ENCODE assay signal across 19 cellular contexts in genomic region chr10:91629715-91630549, GRCh38. TPM values are rescaled to one million over a fixed set of nuclear protein-coding genes. Genes with fewer than 3 reads are reported as not detected.
DNase-seq lines count a peak whose midpoint lies in the region; FAIRE-seq and TF ChIP-seq lines count a peak whose summit lies in the region.
"Had no signal": no experiment of that assay in that cellular context is flagged by ENCODE, and none has a peak within 500 bp of the region (broad histone marks: within the 10 kb centered on the region; RNA-seq: fewer than 3 reads in every experiment).

No MANE protein-coding gene starts in this region.

- peaks cover 33 to 50% of the 10 kb centered on the region in 2 donors for H3K36me3 ChIP-seq in ascending aorta
- no peaks in the 10 kb centered on the region for H3K36me3 ChIP-seq in hepatocyte (replicated peaks; ENCODE audit: insufficient read depth, low read depth)
- peaks cover 0 to 37% (median 12%) of the 10 kb centered on the region in 4 donors for H3K36me3 ChIP-seq in sigmoid colon
- H3K36me3 ChIP-seq: BLaER1 had no signal

- no peak for FAIRE-seq in GM12891 (lab: Jason Lieb, UNC)
- FAIRE-seq in H54 (lab: Jason Lieb, UNC), result no peak
- FAIRE-seq: GM12878 had no signal

- H3K4me1 ChIP-seq in ascending aorta, result peaks cover 2 to 6% of the 10 kb centered on the region in 2 donors
- peaks cover 4% of the 10 kb centered on the region for H3K4me1 ChIP-seq in hepatocyte (ENCODE audit: insufficient read depth)
- peaks cover 0 to 66% (median 49%) of the 10 kb centered on the region in 4 donors for H3K4me1 ChIP-seq in sigmoid colon
- H3K4me1 ChIP-seq: BLaER1 had no signal

- H3K4me3 Mint-ChIP-seq in HFFc6, result peak overlapping the region; percentile 97
- H3K4me3 Mint-ChIP-seq: activated T-helper 1 cell treated with anti-CD3 and anti-CD28 coated beads, Interleukin-12 subunit alpha, Interleukin-12 subunit beta, Interleukin-2, Interleukin-4 antibody, amounts not matched to agents 30 ng/mL and 10 ng/mL and 1 ng/mL, durations not matched to agents 14 hours and 24 hours and 36 hours had no signal

- no peak for TF ChIP-seq EP300 in sigmoid colon (IDR thresholded peaks at IDR 0.05)

- TF ChIP-seq POLR2A in sigmoid colon (IDR thresholded peaks at IDR 0.05), result no peak
- TF ChIP-seq POLR2A in GM12891 (IDR thresholded peaks at IDR 0.05; ENCODE audit: low read depth, low read length), result no peak
- TF ChIP-seq POLR2A in H54 (IDR thresholded peaks at IDR 0.05; ENCODE audit: low read depth, low read length), result no peak

- H2AFZ ChIP-seq in hepatocyte, result no peak overlapping the region
- H2AFZ ChIP-seq: parathyroid adenoma had no signal

- WGBS in hepatocyte (ENCODE audit: low lambda C conversion rate, missing lambda C conversion rate), result 95% methylated on average over 11 of the region's 11 CpGs
- 92 to 94% methylated on average over 11 of the region's 11 CpGs for WGBS in sigmoid colon, 2 donors

- H3K79me2 ChIP-seq in hepatocyte, result no peaks in the 10 kb centered on the region
- H3K79me2 ChIP-seq: parathyroid adenoma had no signal

- peaks cover 53% of the 10 kb centered on the region for H3K36me3 Mint-ChIP-seq in HFFc6 (ENCODE audit: low read depth)

- H3K27ac ChIP-seq in ascending aorta (peak overlapping the region; percentile 76 to 82), hepatocyte (no peak overlapping the region), sigmoid colon (peak overlapping the region; percentile 20 to 93 (median 86))
- H3K27ac ChIP-seq: BLaER1, parathyroid adenoma had no signal

- DNase-seq in HFFc6, result no peak
- no peak for DNase-seq in ascending aorta (ENCODE audit: low spot score in 2 of 2)
- DNase-seq in hepatocyte (ENCODE audit: low spot score), result no peak
- DNase-seq in sigmoid colon, result no peak
- no peak for DNase-seq in GM12891 (ENCODE audit: insufficient read length, low spot score)
- no peak for DNase-seq in H54 (ENCODE audit: insufficient read length, low spot score)
- DNase-seq in RPMI8226, result no peak
- no peak for DNase-seq in SHP77 treated with DMSO at 0.1 percent for 48 hours (lab: John Stamatoyannopoulos, UW)
- DNase-seq: anterior cingulate cortex; effector memory CD4-positive, alpha-beta T cell; hippocampal formation; mesenchymal stem cell; NCI-H187; T1000 had no signal

- no peaks in the 10 kb centered on the region; the same call in 1 of the 2 replicates for H3K9me3 Mint-ChIP-seq in HFFc6
- H3K9me3 Mint-ChIP-seq: activated T-helper 1 cell treated with anti-CD3 and anti-CD28 coated beads, Interleukin-12 subunit alpha, Interleukin-12 subunit beta, Interleukin-2, Interleukin-4 antibody, amounts not matched to agents 30 ng/mL and 10 ng/mL and 1 ng/mL, durations not matched to agents 14 hours and 24 hours and 36 hours had no signal

- H3K9me2 ChIP-seq in hepatocyte (replicated peaks; ENCODE audit: insufficient read depth), result no peaks in the 10 kb centered on the region

- no peak for TF ChIP-seq CTCF in HFFc6 (IDR thresholded peaks at IDR 0.05)
- TF ChIP-seq CTCF in ascending aorta (IDR thresholded peaks at IDR 0.05), result no peak
- TF ChIP-seq CTCF in hepatocyte (IDR thresholded peaks at IDR 0.05; ENCODE audit: poor library complexity), result no peak
- TF ChIP-seq CTCF in sigmoid colon (IDR thresholded peaks at IDR 0.05), result no peak

- intact Hi-C loops in ascending aorta (cut with DNase I) (loop anchor here (5.0 kb wide), 2 partner anchors 118 to 292 kb away; partner anchors contain the start of gene BTAF1), sigmoid colon (cut with DNase I) (loop anchor here (5.0 to 10.0 kb wide), 3 partner anchors 165 to 465 kb away; partner anchors contain the start of genes FGFBP3 and TNKS2)

- H3K4me3 ChIP-seq in ascending aorta, result peak overlapping the region; percentile 76 to 84
- no peak overlapping the region for H3K4me3 ChIP-seq in hepatocyte
- H3K4me3 ChIP-seq in sigmoid colon, result peak overlapping the region in 2 of 4 donors; percentile 23 to 57
- H3K4me3 ChIP-seq: BLaER1, GM12878 had no signal

- no peaks in the 10 kb centered on the region for H3K9me3 ChIP-seq in ascending aorta
- H3K9me3 ChIP-seq in hepatocyte (ENCODE audit: low read depth), result no peaks in the 10 kb centered on the region
- no peaks in the 10 kb centered on the region for H3K9me3 ChIP-seq in sigmoid colon

- H4K20me1 ChIP-seq in hepatocyte (ENCODE audit: insufficient read depth, poor library complexity, severe bottlenecking), result no peaks in the 10 kb centered on the region
- H4K20me1 ChIP-seq: BLaER1 had no signal

- H3K4me2 ChIP-seq in hepatocyte, result peak overlapping the region; percentile 55
- H3K4me2 ChIP-seq: BLaER1 had no signal

- H3K4me1 Mint-ChIP-seq in HFFc6 (ENCODE audit: low read depth), result peaks cover 78% of the 10 kb centered on the region

- H3K27me3 ChIP-seq in ascending aorta (no peaks in the 10 kb centered on the region), hepatocyte (no peaks in the 10 kb centered on the region), sigmoid colon (no peaks in the 10 kb centered on the region)
- H3K27me3 ChIP-seq: BLaER1 had no signal

- no peak overlapping the region for H3K27ac Mint-ChIP-seq in HFFc6
- H3K27ac Mint-ChIP-seq: activated T-helper 1 cell treated with anti-CD3 and anti-CD28 coated beads, Interleukin-12 subunit alpha, Interleukin-12 subunit beta, Interleukin-2, Interleukin-4 antibody, amounts not matched to agents 30 ng/mL and 10 ng/mL and 1 ng/mL, durations not matched to agents 14 hours and 24 hours and 36 hours had no signal

- H3K27me3 Mint-ChIP-seq in HFFc6 (ENCODE audit: insufficient read depth), result peaks cover 1% of the 10 kb centered on the region

TF ChIP-seq in GM12891, 5 proteins besides CTCF, POLR2A, EP300 and RAD21:
- TF ChIP-seq PAX5 (IDR thresholded peaks at IDR 0.05; ENCODE audit: insufficient read depth, low read length, severe bottlenecking) (no peak), SPI1 (IDR thresholded peaks at IDR 0.05; ENCODE audit: low read depth, low read length) (no peak), TAF1 (IDR thresholded peaks at IDR 0.05; ENCODE audit: low read depth, low read length) (no peak), POU2F2 (IDR thresholded peaks at IDR 0.05; ENCODE audit: low read depth, low read length) (no peak), POLR2AphosphoS5 (IDR thresholded peaks at IDR 0.05; ENCODE audit: low read depth, low read length) (no peak)
TF ChIP-seq in GM12891: peak in this region for 0.

RNA-seq across cellular contexts. Expression of gene PPP1R3C, which starts 2.9 kb away (rescaled TPM):
- 10 to 100 TPM; 33.7 to 66.0 (median 39.9) TPM for total RNA-seq in HFFc6 (2021; fragmentation: NEBNext Ultra II Directional; extraction: Animal tissue kit (Norgen Biotek cat#: 25700))
- total RNA-seq in ascending aorta, result 2.0 TPM
- total RNA-seq in hepatocyte, result 45.0 and 65.7 TPM in 2 replicates
- polyA plus RNA-seq in hepatocyte, result 9.6 and 20.2 TPM in 2 replicates
- 10 to 100 TPM; 23.7 to 40.0 (median 34.4) TPM for total RNA-seq in sigmoid colon
- polyA plus RNA-seq in sigmoid colon, result 1 to 10 TPM; 1.9 to 4.2 (median 3.2) TPM
- polyA plus RNA-seq in GM12891 (2012; ENCODE audit: low read depth, missing spikeins), result not detected
- total RNA-seq: activated T-helper 1 cell treated with anti-CD3 and anti-CD28 coated beads, Interleukin-12 subunit alpha, Interleukin-12 subunit beta, Interleukin-2, Interleukin-4 antibody, amounts not matched to agents 30 ng/mL and 10 ng/mL and 1 ng/mL, durations not matched to agents 14 hours and 24 hours and 36 hours; GM12878; RPMI7951 had no signal
